Comparison of ENCODE assay signal across 1 cellular context in the genomic region with DNA sequence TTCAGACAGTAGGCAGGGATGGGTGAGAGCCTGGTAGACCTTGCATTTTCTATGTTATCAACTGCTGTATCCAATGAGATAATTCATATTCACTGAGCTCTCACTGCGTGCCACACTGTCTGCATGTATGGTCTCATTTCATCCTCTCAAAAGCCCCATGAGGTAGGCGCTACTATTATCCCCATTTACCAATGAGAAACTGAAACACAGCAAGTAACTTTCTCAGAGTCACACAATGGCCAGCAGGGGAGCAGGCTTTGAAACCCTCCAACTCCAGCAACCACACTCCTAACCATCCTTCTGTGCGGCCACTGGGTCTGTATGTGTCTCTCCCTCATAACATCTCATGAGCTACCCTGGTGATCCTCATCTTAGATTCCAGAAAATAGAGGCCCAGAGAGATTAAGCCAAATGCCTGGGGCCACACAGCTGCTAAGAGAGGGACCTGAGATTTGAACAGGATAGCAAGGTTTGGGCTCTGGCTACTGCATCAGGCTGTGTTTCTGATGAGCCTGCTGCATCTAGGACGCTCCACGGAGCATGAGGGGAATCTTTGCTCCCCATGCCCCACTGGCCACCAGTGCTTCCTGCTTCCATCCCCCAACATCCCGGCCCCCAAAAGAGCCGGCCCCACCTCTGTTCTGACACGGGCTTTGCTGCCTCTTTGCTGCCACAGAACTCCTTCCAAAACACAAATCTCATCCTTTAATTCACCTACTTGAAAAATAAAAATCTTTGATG.
TF ChIP-seq lines count a peak whose summit lies in the region.

No MANE protein-coding gene starts in this region.

TF ChIP-seq in GM12878, 131 proteins besides CTCF, POLR2A, EP300 and RAD21 (continued from another document):
- TF ChIP-seq, protein P1, sequence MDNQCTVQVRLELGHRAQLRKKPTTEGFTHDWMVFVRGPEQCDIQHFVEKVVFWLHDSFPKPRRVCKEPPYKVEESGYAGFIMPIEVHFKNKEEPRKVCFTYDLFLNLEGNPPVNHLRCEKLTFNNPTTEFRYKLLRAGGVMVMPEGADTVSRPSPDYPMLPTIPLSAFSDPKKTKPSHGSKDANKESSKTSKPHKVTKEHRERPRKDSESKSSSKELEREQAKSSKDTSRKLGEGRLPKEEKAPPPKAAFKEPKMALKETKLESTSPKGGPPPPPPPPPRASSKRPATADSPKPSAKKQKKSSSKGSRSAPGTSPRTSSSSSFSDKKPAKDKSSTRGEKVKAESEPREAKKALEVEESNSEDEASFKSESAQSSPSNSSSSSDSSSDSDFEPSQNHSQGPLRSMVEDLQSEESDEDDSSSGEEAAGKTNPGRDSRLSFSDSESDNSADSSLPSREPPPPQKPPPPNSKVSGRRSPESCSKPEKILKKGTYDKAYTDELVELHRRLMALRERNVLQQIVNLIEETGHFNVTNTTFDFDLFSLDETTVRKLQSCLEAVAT (IDR thresholded peaks at IDR 0.05): peak; percentile 19
- TF ChIP-seq ETV6 (conservative IDR thresholded peaks at IDR 0.05 in 1 of 2, IDR thresholded peaks at IDR 0.05 in 1 of 2; ENCODE audit: borderline replicate concordance in 1 of 2, low read depth in 1 of 2) (peak in 1 of 2 experiments; percentile 60; a peak in 1 of 4 replicates), IRF4 (IDR thresholded peaks at IDR 0.05; ENCODE audit: low read depth, low read length) (0 out of 2 replicates have a peak, but pooled peaks have one; percentile 55), ESRRA (IDR thresholded peaks at IDR 0.05; ENCODE audit: low read length) (peak; percentile 75; the same call in 1 of the 2 replicates), SMC3 (IDR thresholded peaks at IDR 0.05; ENCODE audit: borderline replicate concordance, low read length) (peak; percentile 37; the same call in 1 of the 2 replicates), BCL11A (IDR thresholded peaks at IDR 0.05; ENCODE audit: low read depth, low read length) (peak; percentile 62)
- TF ChIP-seq, protein P2, sequence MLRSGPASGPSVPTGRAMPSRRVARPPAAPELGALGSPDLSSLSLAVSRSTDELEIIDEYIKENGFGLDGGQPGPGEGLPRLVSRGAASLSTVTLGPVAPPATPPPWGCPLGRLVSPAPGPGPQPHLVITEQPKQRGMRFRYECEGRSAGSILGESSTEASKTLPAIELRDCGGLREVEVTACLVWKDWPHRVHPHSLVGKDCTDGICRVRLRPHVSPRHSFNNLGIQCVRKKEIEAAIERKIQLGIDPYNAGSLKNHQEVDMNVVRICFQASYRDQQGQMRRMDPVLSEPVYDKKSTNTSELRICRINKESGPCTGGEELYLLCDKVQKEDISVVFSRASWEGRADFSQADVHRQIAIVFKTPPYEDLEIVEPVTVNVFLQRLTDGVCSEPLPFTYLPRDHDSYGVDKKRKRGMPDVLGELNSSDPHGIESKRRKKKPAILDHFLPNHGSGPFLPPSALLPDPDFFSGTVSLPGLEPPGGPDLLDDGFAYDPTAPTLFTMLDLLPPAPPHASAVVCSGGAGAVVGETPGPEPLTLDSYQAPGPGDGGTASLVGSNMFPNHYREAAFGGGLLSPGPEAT (IDR thresholded peaks at IDR 0.05; ENCODE audit: low read depth): no peak
- TF ChIP-seq, protein P3, sequence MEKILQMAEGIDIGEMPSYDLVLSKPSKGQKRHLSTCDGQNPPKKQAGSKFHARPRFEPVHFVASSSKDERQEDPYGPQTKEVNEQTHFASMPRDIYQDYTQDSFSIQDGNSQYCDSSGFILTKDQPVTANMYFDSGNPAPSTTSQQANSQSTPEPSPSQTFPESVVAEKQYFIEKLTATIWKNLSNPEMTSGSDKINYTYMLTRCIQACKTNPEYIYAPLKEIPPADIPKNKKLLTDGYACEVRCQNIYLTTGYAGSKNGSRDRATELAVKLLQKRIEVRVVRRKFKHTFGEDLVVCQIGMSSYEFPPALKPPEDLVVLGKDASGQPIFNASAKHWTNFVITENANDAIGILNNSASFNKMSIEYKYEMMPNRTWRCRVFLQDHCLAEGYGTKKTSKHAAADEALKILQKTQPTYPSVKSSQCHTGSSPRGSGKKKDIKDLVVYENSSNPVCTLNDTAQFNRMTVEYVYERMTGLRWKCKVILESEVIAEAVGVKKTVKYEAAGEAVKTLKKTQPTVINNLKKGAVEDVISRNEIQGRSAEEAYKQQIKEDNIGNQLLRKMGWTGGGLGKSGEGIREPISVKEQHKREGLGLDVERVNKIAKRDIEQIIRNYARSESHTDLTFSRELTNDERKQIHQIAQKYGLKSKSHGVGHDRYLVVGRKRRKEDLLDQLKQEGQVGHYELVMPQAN (conservative IDR thresholded peaks at IDR 0.05): peak; percentile 28; the same call in 1 of the 2 replicates
TF ChIP-seq in GM12878: peak in this region for 40.
